In the genomic region with DNA sequence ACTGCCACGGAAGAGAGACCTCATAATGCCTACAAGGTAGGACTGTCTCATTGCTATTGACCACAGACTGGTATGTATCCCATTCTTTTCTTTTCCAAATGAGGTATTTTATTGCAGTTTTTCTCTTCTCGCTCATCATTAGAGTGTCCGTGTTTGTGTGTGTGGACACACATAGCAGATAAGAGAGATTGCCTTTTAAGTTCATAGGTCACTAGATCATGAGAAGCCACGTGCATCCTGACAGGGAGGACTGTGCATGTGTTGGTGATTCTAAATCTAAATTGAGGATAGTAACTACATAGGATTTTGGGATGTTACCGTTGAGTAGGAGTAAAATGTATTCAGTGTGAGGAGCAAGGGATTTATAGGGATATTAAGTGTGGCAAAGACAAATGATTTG, we compare ENCODE assay signal across 36 cellular contexts. TPM values are rescaled to one million over a fixed set of nuclear protein-coding genes. Genes with fewer than 3 reads are reported as not detected.
"Had no signal": no experiment of that assay in that cellular context is flagged by ENCODE, and none has a peak within 500 bp of the region (broad histone marks: within the 10 kb centered on the region; RNA-seq: fewer than 3 reads in every experiment).

No MANE protein-coding gene starts in this region.

- H3K36me3 ChIP-seq: adrenal gland, brain microvascular endothelial cell, breast epithelium had no signal

- H3K4me3 Mint-ChIP-seq: activated B cell treated with CpG ODN at 0.5 μM for 24 hours; activated CD4-positive, alpha-beta memory T cell treated with anti-CD3 and anti-CD28 coated beads for 36 hours; activated CD4-positive, alpha-beta T cell treated with anti-CD3 and anti-CD28 coated beads, Interleukin-2, amount 10 ng/mL, durations not matched to agents 24 days and 14 days; activated CD8-positive, alpha-beta T cell treated with anti-CD3 and anti-CD28 coated beads for 36 hours; activated naive CD4-positive, alpha-beta T cell treated with anti-CD3 and anti-CD28 coated beads for 36 hours; activated naive CD8-positive, alpha-beta T cell treated with anti-CD3 and anti-CD28 coated beads for 36 hours; activated T-cell treated with anti-CD3 and anti-CD28 coated beads, Interleukin-2, amount 50 U/mL, for 4 hours; activated T-cell treated with anti-CD3 and anti-CD28 coated beads, Interleukin-2, amount 50 U/mL, for 72 hours; activated T-helper 1 cell treated with anti-CD3 and anti-CD28 coated beads, Interleukin-12 subunit alpha, Interleukin-12 subunit beta, Interleukin-2, Interleukin-4 antibody, amounts not matched to agents 30 ng/mL and 10 ng/mL and 1 ng/mL, durations not matched to agents 14 hours and 24 hours and 36 hours; activated T-helper 17 cell treated with anti-CD3 and anti-CD28 coated beads, Interleukin-2, amount 50 U/mL, for 72 hours; T-helper 1 cell treated with Interleukin-12 subunit alpha and Interleukin-12 subunit beta and Interleukin-4 antibody, amounts not matched to agents 30 μg/mL and 1 μg/mL, for 36 hours; T-helper 2 cell treated with Interferon-gamma antibody and Interleukin-4, amounts not matched to agents 5 μg/mL and 100 μg/mL, for 36 hours had no signal

- H3K4me1 Mint-ChIP-seq: activated B cell treated with CpG ODN at 0.5 μM for 24 hours; activated CD4-positive, alpha-beta T cell treated with anti-CD3 and anti-CD28 coated beads, Interleukin-2, amount 10 ng/mL, durations not matched to agents 24 days and 14 days; activated naive CD8-positive, alpha-beta T cell treated with anti-CD3 and anti-CD28 coated beads for 36 hours; activated T-helper 17 cell treated with anti-CD3 and anti-CD28 coated beads, Interleukin-2, amount 50 U/mL, for 72 hours had no signal

- H3K27me3 ChIP-seq: adrenal gland, body of pancreas, brain microvascular endothelial cell, breast epithelium had no signal

- H3K4me1 ChIP-seq: adrenal gland, body of pancreas, breast epithelium had no signal

- DNase-seq: activated B cell treated with CpG ODN at 0.5 μM for 24 hours; activated CD4-positive, alpha-beta memory T cell treated with anti-CD3 and anti-CD28 coated beads for 36 hours; activated CD4-positive, alpha-beta T cell treated with anti-CD3 and anti-CD28 coated beads for 4 hours; activated CD4-positive, alpha-beta T cell treated with anti-CD3 and anti-CD28 coated beads, Interleukin-2, amount 10 ng/mL, durations not matched to agents 24 days and 14 days; activated CD4-positive, alpha-beta T cell treated with anti-CD3 and anti-CD28 coated beads, Interleukin-2, amount 50 U/mL, for 1 hour; activated CD4-positive, alpha-beta T cell treated with anti-CD3 and anti-CD28 coated beads, Interleukin-2, amount 50 U/mL, for 4 hours; activated CD4-positive, CD25-positive, alpha-beta regulatory T cell treated with anti-CD3 and anti-CD28 coated beads, Interleukin-2, amount 50 U/mL, for 72 hours; activated CD8-positive, alpha-beta memory T cell treated with anti-CD3 and anti-CD28 coated beads, Interleukin-2, amount 50 U/mL, for 4 hours; activated CD8-positive, alpha-beta T cell treated with anti-CD3 and anti-CD28 coated beads for 36 hours; activated effector memory CD4-positive, alpha-beta T cell treated with anti-CD3 and anti-CD28 coated beads, Interleukin-2, amount 50 U/mL, for 16 hours; activated gamma-delta T cell treated with Interleukin-2 at 50 U/mL for 16 hours; activated naive CD4-positive, alpha-beta T cell; activated naive CD4-positive, alpha-beta T cell treated with anti-CD3 and anti-CD28 coated beads for 36 hours; activated naive CD4-positive, alpha-beta T cell treated with anti-CD3 and anti-CD28 coated beads, Interleukin-2, amount 50 U/mL, for 16 hours; activated naive CD8-positive, alpha-beta T cell treated with anti-CD3 and anti-CD28 coated beads for 36 hours; activated T-cell treated with anti-CD3 and anti-CD28 coated beads for 4 hours; activated T-cell treated with anti-CD3 and anti-CD28 coated beads, Interleukin-2, amount 50 U/mL, for 1 hour; activated T-cell treated with anti-CD3 and anti-CD28 coated beads, Interleukin-2, amount 50 U/mL, for 4 hours; activated T-cell treated with anti-CD3 and anti-CD28 coated beads, Interleukin-2, amount 50 U/mL, for 72 hours; adrenal gland; amniotic stem cell; aorta; body of pancreas; brain microvascular endothelial cell; central memory CD4-positive, alpha-beta T cell; T-helper 2 cell; T-helper 9 cell had no signal

- H3K9me3 ChIP-seq: adrenal gland, body of pancreas, breast epithelium had no signal

- H3K27me3 Mint-ChIP-seq: activated B cell treated with CpG ODN at 0.5 μM for 24 hours; activated CD4-positive, alpha-beta memory T cell treated with anti-CD3 and anti-CD28 coated beads for 36 hours; activated CD8-positive, alpha-beta T cell treated with anti-CD3 and anti-CD28 coated beads for 36 hours; activated naive CD8-positive, alpha-beta T cell treated with anti-CD3 and anti-CD28 coated beads for 36 hours; activated T-helper 17 cell treated with anti-CD3 and anti-CD28 coated beads, Interleukin-2, amount 50 U/mL, for 72 hours had no signal

- H3K36me3 Mint-ChIP-seq: activated CD4-positive, alpha-beta memory T cell treated with anti-CD3 and anti-CD28 coated beads for 36 hours; activated naive CD4-positive, alpha-beta T cell treated with anti-CD3 and anti-CD28 coated beads, Interleukin-2, amount 50 U/mL, for 72 hours; activated naive CD8-positive, alpha-beta T cell treated with anti-CD3 and anti-CD28 coated beads for 36 hours had no signal

- H3K4me3 ChIP-seq: adrenal gland, body of pancreas, breast epithelium had no signal

- H3K27ac ChIP-seq: adrenal gland, body of pancreas, brain microvascular endothelial cell, breast epithelium, VCaP had no signal

- ATAC-seq: activated CD8-positive, alpha-beta T cell treated with anti-CD3 and anti-CD28 coated beads for 36 hours; activated naive CD4-positive, alpha-beta T cell treated with anti-CD3 and anti-CD28 coated beads, Interleukin-2, amount 50 U/mL, for 72 hours; activated T-cell treated with anti-CD3 and anti-CD28 coated beads, Interleukin-2, amount 50 U/mL, for 4 hours; activated T-cell treated with anti-CD3 and anti-CD28 coated beads, Interleukin-2, amount 50 U/mL, for 72 hours; activated T-helper 17 cell treated with anti-CD3 and anti-CD28 coated beads, Interleukin-2, amount 50 U/mL, for 72 hours; body of pancreas had no signal

- H3K27ac Mint-ChIP-seq: activated B cell treated with CpG ODN at 0.5 μM for 24 hours; activated CD4-positive, alpha-beta memory T cell treated with anti-CD3 and anti-CD28 coated beads for 36 hours; activated CD4-positive, alpha-beta T cell treated with anti-CD3 and anti-CD28 coated beads, Interleukin-2, amount 10 ng/mL, durations not matched to agents 24 days and 14 days; activated CD8-positive, alpha-beta T cell treated with anti-CD3 and anti-CD28 coated beads for 36 hours; activated naive CD4-positive, alpha-beta T cell treated with anti-CD3 and anti-CD28 coated beads for 36 hours; activated naive CD4-positive, alpha-beta T cell treated with anti-CD3 and anti-CD28 coated beads, Interleukin-2, amount 50 U/mL, for 72 hours; activated naive CD8-positive, alpha-beta T cell treated with anti-CD3 and anti-CD28 coated beads for 36 hours; activated T-cell treated with anti-CD3 and anti-CD28 coated beads, Interleukin-2, amount 50 U/mL, for 72 hours; activated T-helper 1 cell treated with anti-CD3 and anti-CD28 coated beads, Interleukin-12 subunit alpha, Interleukin-12 subunit beta, Interleukin-2, Interleukin-4 antibody, amounts not matched to agents 30 ng/mL and 10 ng/mL and 1 ng/mL, durations not matched to agents 14 hours and 24 hours and 36 hours; activated T-helper 17 cell treated with anti-CD3 and anti-CD28 coated beads, Interleukin-2, amount 50 U/mL, for 72 hours; T-helper 1 cell treated with Interleukin-12 subunit alpha and Interleukin-12 subunit beta and Interleukin-4 antibody, amounts not matched to agents 30 μg/mL and 1 μg/mL, for 36 hours; T-helper 2 cell treated with Interferon-gamma antibody and Interleukin-4, amounts not matched to agents 5 μg/mL and 100 μg/mL, for 36 hours had no signal

- FAIRE-seq: astrocyte, TTC549 had no signal

- H3K9me3 Mint-ChIP-seq: activated B cell treated with CpG ODN at 0.5 μM for 24 hours; activated CD4-positive, alpha-beta T cell treated with anti-CD3 and anti-CD28 coated beads, Interleukin-2, amount 10 ng/mL, durations not matched to agents 24 days and 14 days; activated CD8-positive, alpha-beta T cell treated with anti-CD3 and anti-CD28 coated beads for 36 hours; activated naive CD4-positive, alpha-beta T cell treated with anti-CD3 and anti-CD28 coated beads for 36 hours; activated naive CD4-positive, alpha-beta T cell treated with anti-CD3 and anti-CD28 coated beads, Interleukin-2, amount 50 U/mL, for 72 hours; activated naive CD8-positive, alpha-beta T cell treated with anti-CD3 and anti-CD28 coated beads for 36 hours; activated T-cell treated with anti-CD3 and anti-CD28 coated beads, Interleukin-2, amount 50 U/mL, for 4 hours; activated T-cell treated with anti-CD3 and anti-CD28 coated beads, Interleukin-2, amount 50 U/mL, for 72 hours; activated T-helper 1 cell treated with anti-CD3 and anti-CD28 coated beads, Interleukin-12 subunit alpha, Interleukin-12 subunit beta, Interleukin-2, Interleukin-4 antibody, amounts not matched to agents 30 ng/mL and 10 ng/mL and 1 ng/mL, durations not matched to agents 14 hours and 24 hours and 36 hours; activated T-helper 17 cell treated with anti-CD3 and anti-CD28 coated beads, Interleukin-2, amount 50 U/mL, for 72 hours; T-helper 1 cell treated with Interleukin-12 subunit alpha and Interleukin-12 subunit beta and Interleukin-4 antibody, amounts not matched to agents 30 μg/mL and 1 μg/mL, for 36 hours; T-helper 2 cell treated with Interferon-gamma antibody and Interleukin-4, amounts not matched to agents 5 μg/mL and 100 μg/mL, for 36 hours had no signal

RNA-seq across cellular contexts. Expression of a gene that starts 37.3 kb away (rescaled TPM):
- total RNA-seq: activated B cell treated with CpG ODN at 0.5 μM for 24 hours had no signal
